ENCODE assay signal across 1 cellular context in genomic region chr12:9587903-9588600, GRCh38.
TF ChIP-seq lines count a peak whose summit lies in the region.

No MANE protein-coding gene starts in this region.

TF ChIP-seq in HepG2, 621 proteins besides CTCF, POLR2A, EP300 and RAD21:
- TF ChIP-seq MBD4 (IDR thresholded peaks at IDR 0.05; ENCODE audit: borderline replicate concordance, low read length) = no peak
- no peak for TF ChIP-seq SRF (IDR thresholded peaks at IDR 0.05; ENCODE audit: low read depth, low read length)
- no peak for TF ChIP-seq HDAC1 (CRISPR knock-in tag; IDR thresholded peaks at IDR 0.05)
- no peak for TF ChIP-seq REPIN1 (CRISPR knock-in tag; IDR thresholded peaks at IDR 0.05; ENCODE audit: borderline replicate concordance, low read depth)
- no peak for TF ChIP-seq ZBTB39 (CRISPR knock-in tag; IDR thresholded peaks at IDR 0.05)
- TF ChIP-seq NFE2L2 (IDR thresholded peaks at IDR 0.05; ENCODE audit: low read length) = peak; percentile 51
- no peak for TF ChIP-seq SMC3 (IDR thresholded peaks at IDR 0.05; ENCODE audit: low read length)
- TF ChIP-seq HNRNPK (IDR thresholded peaks at IDR 0.05; ENCODE audit: low read depth, low read length, poor library complexity, severe bottlenecking) = no peak
- TF ChIP-seq DDIT3 (CRISPR knock-in tag; IDR thresholded peaks at IDR 0.05) = no peak
- TF ChIP-seq TFDP2 (CRISPR knock-in tag; IDR thresholded peaks at IDR 0.05) = no peak
- no peak for TF ChIP-seq ZMYM4 (CRISPR knock-in tag; IDR thresholded peaks at IDR 0.05)
- no peak for TF ChIP-seq DNMT3B (CRISPR knock-in tag; conservative IDR thresholded peaks at IDR 0.05)
- TF ChIP-seq MAFK (conservative IDR thresholded peaks at IDR 0.05 in 1 of 2, IDR thresholded peaks at IDR 0.05 in 1 of 2; ENCODE audit: low read length in 2 of 2) = peak; percentile 25; a peak in 1 of 4 replicates
- TF ChIP-seq GLI4 (CRISPR knock-in tag; IDR thresholded peaks at IDR 0.05; ENCODE audit: borderline replicate concordance) = no peak
- TF ChIP-seq ZNF484 (CRISPR knock-in tag; IDR thresholded peaks at IDR 0.05; ENCODE audit: borderline replicate concordance, low read depth) = no peak
- TF ChIP-seq ATF2 (CRISPR knock-in tag; IDR thresholded peaks at IDR 0.05) = no peak
- TF ChIP-seq NCOR1 (IDR thresholded peaks at IDR 0.05; ENCODE audit: borderline replicate concordance, low read length) = 0 out of 2 replicates have a peak, but pooled peaks have one; percentile 0
